Comparison of ENCODE assay signal across 23 cellular contexts in the genomic region with DNA sequence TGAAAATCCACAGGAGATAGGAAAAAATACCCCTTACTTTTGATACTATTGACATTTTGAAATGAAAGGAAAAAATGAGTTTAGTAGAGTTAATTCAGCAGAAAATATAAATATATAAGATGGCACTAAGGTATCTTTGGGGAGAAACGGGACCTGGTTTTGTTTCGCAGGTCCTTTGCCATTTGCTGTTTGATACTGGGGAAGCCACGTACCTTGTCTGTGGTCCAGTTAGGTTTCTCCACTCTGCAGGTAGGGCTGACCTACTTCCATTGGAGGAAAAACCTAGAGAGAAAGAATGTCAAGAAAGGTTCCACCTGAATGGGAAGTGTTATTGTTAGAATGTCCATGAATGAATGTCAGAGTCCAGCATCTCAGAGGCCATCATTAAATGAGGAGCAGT. TPM values are rescaled to one million over a fixed set of nuclear protein-coding genes. Genes with fewer than 3 reads are reported as not detected.
"Had no signal": no experiment of that assay in that cellular context is flagged by ENCODE, and none has a peak within 500 bp of the region (broad histone marks: within the 10 kb centered on the region; RNA-seq: fewer than 3 reads in every experiment).

No MANE protein-coding gene starts in this region.

- H3K9me3 Mint-ChIP-seq: mesothelial cell of epicardium had no signal

- ATAC-seq: esophagus mucosa, gastrocnemius medialis, left cardiac atrium, left lung, left ventricle myocardium superior, lower lobe of right lung, mucosa of descending colon had no signal

- DNase-seq: dermis blood vessel endothelial cell; dorsolateral prefrontal cortex; effector CD4-positive, alpha-beta T cell; effector memory CD4-positive, alpha-beta T cell; erythroblast; esophagus squamous epithelium; foreskin fibroblast; foreskin melanocyte; gastrocnemius medialis; glutamatergic neuron; head of caudate nucleus; heart right ventricle; hippocampal formation; left cardiac atrium; left lung; left ventricle myocardium superior; lower lobe of right lung; mesenchymal stem cell; mucosa of descending colon had no signal

- H3K27ac Mint-ChIP-seq: mesothelial cell of epicardium had no signal

- H3K36me3 Mint-ChIP-seq: mesothelial cell of epicardium had no signal

- H3K4me3 Mint-ChIP-seq: mesothelial cell of epicardium had no signal

RNA-seq across cellular contexts. Expression of a gene that starts 48.1 kb away (rescaled TPM):
- total RNA-seq: dermis blood vessel endothelial cell, glomerular endothelial cell, lung microvascular endothelial cell had no signal
